7 cellular contexts compared by ENCODE assay signal in genomic region chr6:117917176-117917575, GRCh38. TPM values are rescaled to one million over a fixed set of nuclear protein-coding genes. Genes with fewer than 3 reads are reported as not detected.
"Had no signal": no experiment of that assay in that cellular context is flagged by ENCODE, and none has a peak within 500 bp of the region (broad histone marks: within the 10 kb centered on the region; RNA-seq: fewer than 3 reads in every experiment).

No MANE protein-coding gene starts in this region.

- H3K4me1 Mint-ChIP-seq: IgD-negative memory B cell had no signal

- H3K27ac ChIP-seq: HL-60 had no signal

- DNase-seq: IMR-90, KBM-7 had no signal

- H3K27ac Mint-ChIP-seq: IgD-negative memory B cell had no signal

- H3K4me3 ChIP-seq: K562 had no signal

- H3K4me3 Mint-ChIP-seq: IgD-negative memory B cell had no signal

- ATAC-seq: HepG2, K562 had no signal

- H3K36me3 Mint-ChIP-seq: IgD-negative memory B cell had no signal

RNA-seq across cellular contexts. Expression of gene SLC35F1, which starts 10.1 kb away (rescaled TPM):
- total RNA-seq: HepG2, HT-29, IMR-90, K562 had no signal
- polyA plus RNA-seq: IgD-negative memory B cell, IMR-90 had no signal
